18 cellular contexts compared by ENCODE assay signal in the genomic region with DNA sequence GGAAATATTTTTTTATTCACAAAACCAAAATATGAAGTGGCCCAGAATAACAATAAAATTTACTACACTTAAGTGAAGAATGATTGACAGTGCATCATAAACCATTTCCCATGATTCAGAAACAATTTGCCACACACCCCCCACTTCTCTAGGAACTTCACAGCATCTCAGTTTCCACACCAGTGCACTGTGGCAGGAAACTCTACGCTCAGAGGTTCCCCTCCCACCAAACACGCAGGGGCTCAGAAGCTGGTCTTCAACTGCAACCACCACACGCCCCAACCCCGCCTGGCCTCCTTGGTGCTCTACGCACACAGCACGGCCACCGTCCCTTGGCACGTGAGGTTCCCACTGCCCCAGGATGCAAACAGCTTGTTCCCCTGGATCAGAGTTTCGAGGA.
DNase-seq lines count a peak whose midpoint lies in the region; ATAC-seq and TF ChIP-seq lines count a peak whose summit lies in the region.
"Had no signal": no experiment of that assay in that cellular context is flagged by ENCODE, and none has a peak within 500 bp of the region (broad histone marks: within the 10 kb centered on the region; RNA-seq: fewer than 3 reads in every experiment).

No MANE protein-coding gene starts in this region.

- peaks cover 2% of the 10 kb centered on the region for H3K36me3 Mint-ChIP-seq in CD8-positive, alpha-beta T cell
- no peaks in the 10 kb centered on the region for H3K36me3 Mint-ChIP-seq in glutamatergic neuron (ENCODE audit: unreplicated experiment)

- in situ Hi-C loops in KBM-7 (cut with MboI; ENCODE audit: low pct_unique_long_range_greater_than_20kb, low sequenced_read_pairs): no loop called here

- H3K27ac ChIP-seq in CD8-positive, alpha-beta T cell (ENCODE audit: low read depth, low read length): no peak overlapping the region
- H3K27ac ChIP-seq: coronary artery, epithelial cell of prostate, gastrocnemius medialis, tibial artery had no signal

- no peaks in the 10 kb centered on the region for H3K27me3 Mint-ChIP-seq in CD8-positive, alpha-beta T cell (ENCODE audit: low read depth)
- H3K27me3 Mint-ChIP-seq in glutamatergic neuron (ENCODE audit: unreplicated experiment): peaks cover 9% of the 10 kb centered on the region

- no peaks in the 10 kb centered on the region for H3K27me3 ChIP-seq in CD8-positive, alpha-beta T cell (ENCODE audit: insufficient read depth, low read length)
- H3K27me3 ChIP-seq: BE2C, gastrocnemius medialis, tibial artery had no signal

- H3K9me3 Mint-ChIP-seq in CD8-positive, alpha-beta T cell: no peaks in the 10 kb centered on the region
- peaks cover 6% of the 10 kb centered on the region for H3K9me3 Mint-ChIP-seq in glutamatergic neuron (ENCODE audit: unreplicated experiment)
- H3K9me3 Mint-ChIP-seq: activated naive CD4-positive, alpha-beta T cell treated with anti-CD3 and anti-CD28 coated beads for 36 hours; nephron had no signal

- CTCF ChIA-PET in CD8-positive, alpha-beta T cell (lab: Charles Lee): interaction anchor here (0.6 to 6.6 kb wide), 13 partner anchors 9 to 135 kb away, joined by 3 to 77 read pairs (median 4); a partner anchor contains a TSS

- no peak for TF ChIP-seq CTCF in CD8-positive, alpha-beta T cell (IDR thresholded peaks at IDR 0.05)
- TF ChIP-seq CTCF in glutamatergic neuron (IDR thresholded peaks at IDR 0.05; ENCODE audit: partially characterized antibody, unreplicated experiment): no peak

- H3K4me3 ChIP-seq in CD8-positive, alpha-beta T cell (ENCODE audit: low read depth, low read length): no peak overlapping the region
- H3K4me3 ChIP-seq: coronary artery, gastrocnemius medialis, tibial artery had no signal

- POLR2A ChIA-PET in CD8-positive, alpha-beta T cell (lab: Charles Lee): interaction anchor here (1.2 to 2.8 kb wide), 2 partner anchors 73 to 92 kb away, joined by 4 to 11 read pairs; a partner anchor contains a TSS

- intact Hi-C loops in CD8-positive, alpha-beta T cell (cut with DNase I, micrococcal nuclease): loop anchor here (1.0 to 5.0 kb wide), 5 partner anchors 72 to 134 kb away; a partner anchor contains a TSS

- DNase-seq in CD8-positive, alpha-beta T cell: peak in 3 of 7 experiments; percentile 21 to 50 (median 39)
- peak; percentile 66 for DNase-seq in KBM-7
- DNase-seq in glutamatergic neuron: no peak
- DNase-seq in stimulated activated CD8-positive, alpha-beta memory T cell treated with anti-CD3 and anti-CD28 coated beads, Interleukin-4, amount 100 ng/mL, for 24 hours (ENCODE audit: low read depth): peak; percentile 26
- DNase-seq in DMS 273 treated with DMSO at 0.1 percent for 48 hours (lab: John Stamatoyannopoulos, UW): no peak
- DNase-seq: DMS53, gastrocnemius medialis, MM.1S, NCI-H748 treated with DMSO at 0.1 percent for 48 hours had no signal

- no peak overlapping the region for H3K4me3 Mint-ChIP-seq in CD8-positive, alpha-beta T cell
- no peak overlapping the region for H3K4me3 Mint-ChIP-seq in glutamatergic neuron (ENCODE audit: unreplicated experiment)
- H3K4me3 Mint-ChIP-seq: activated naive CD4-positive, alpha-beta T cell treated with anti-CD3 and anti-CD28 coated beads for 36 hours; nephron had no signal

- H3K9me3 ChIP-seq in CD8-positive, alpha-beta T cell (ENCODE audit: low read length): no peaks in the 10 kb centered on the region
- H3K9me3 ChIP-seq: BE2C, gastrocnemius medialis, tibial artery had no signal

- peaks cover 9% of the 10 kb centered on the region for H3K4me1 Mint-ChIP-seq in CD8-positive, alpha-beta T cell (ENCODE audit: low read depth)
- peaks cover 19% of the 10 kb centered on the region for H3K4me1 Mint-ChIP-seq in glutamatergic neuron (ENCODE audit: low read depth, unreplicated experiment)

- ATAC-seq in CD8-positive, alpha-beta T cell: peak; percentile 71
- no peak for ATAC-seq in GM21717 (IDR thresholded peaks at IDR 0.05; ENCODE audit: unreplicated experiment)
- no peak for ATAC-seq in HG02610 (IDR thresholded peaks at IDR 0.05; ENCODE audit: unreplicated experiment)
- ATAC-seq: gastrocnemius medialis, Panc1 had no signal

- peak overlapping the region; percentile 81 for H3K27ac Mint-ChIP-seq in CD8-positive, alpha-beta T cell
- peak overlapping the region; percentile 33 for H3K27ac Mint-ChIP-seq in glutamatergic neuron (ENCODE audit: unreplicated experiment)
- H3K27ac Mint-ChIP-seq: activated naive CD4-positive, alpha-beta T cell treated with anti-CD3 and anti-CD28 coated beads for 36 hours; nephron had no signal

- no peaks in the 10 kb centered on the region for H3K36me3 ChIP-seq in CD8-positive, alpha-beta T cell (ENCODE audit: insufficient read depth, low read length)
- H3K36me3 ChIP-seq: BE2C, gastrocnemius medialis, tibial artery had no signal

- H3K4me1 ChIP-seq in CD8-positive, alpha-beta T cell (ENCODE audit: insufficient read depth, low read length): peaks cover 15% of the 10 kb centered on the region
- H3K4me1 ChIP-seq: BE2C had no signal

Comparison
In these comparisons a context has a peak if more than half of its experiments do, and no peak if none do; other contexts are left out.
1. DNase-seq: peak in KBM-7 (single experiment) and stimulated activated CD8-positive, alpha-beta memory T cell treated with anti-CD3 and anti-CD28 coated beads, Interleukin-4, amount 100 ng/mL, for 24 hours (single experiment); none in glutamatergic neuron (single experiment) and DMS 273 treated with DMSO at 0.1 percent for 48 hours (single experiment).